In the genomic region with DNA sequence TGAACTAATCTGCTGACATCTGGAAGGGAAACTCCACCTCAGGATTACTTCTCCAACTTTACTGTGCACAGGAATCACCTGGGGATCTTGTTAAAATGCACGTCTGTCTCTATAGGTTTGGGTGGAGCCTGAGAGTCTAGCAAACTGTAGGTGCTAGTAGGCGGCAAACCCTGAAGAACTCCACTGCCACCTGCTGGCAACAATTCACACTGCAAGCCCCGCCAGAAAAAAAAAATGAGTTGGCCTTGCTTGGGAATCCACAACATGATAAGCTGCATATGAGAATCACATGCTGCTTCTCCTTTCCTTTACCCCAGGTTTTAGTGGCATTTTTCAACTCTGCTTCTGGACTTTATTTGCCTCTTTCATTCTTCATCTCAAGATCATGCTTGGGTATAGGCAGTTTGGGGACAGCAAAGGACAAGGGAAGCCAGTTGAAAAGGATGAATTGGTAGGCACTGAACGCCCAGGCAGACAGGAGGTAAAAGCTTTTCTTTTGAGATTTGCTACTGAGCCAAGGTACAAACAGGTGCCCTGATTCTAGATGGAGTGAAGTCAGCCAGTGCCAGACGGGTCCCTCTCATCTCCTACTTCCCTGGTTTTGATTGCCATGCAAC, we compare ENCODE assay signal across 8 cellular contexts.
DNase-seq lines count a peak whose midpoint lies in the region; ATAC-seq, FAIRE-seq and TF ChIP-seq lines count a peak whose summit lies in the region.

No MANE protein-coding gene starts in this region.

- no peak overlapping the region for H3K4me3 ChIP-seq in A549

- DNase-seq in A549 (ENCODE audit: low read depth in 1 of 2, low spot score in 1 of 2) = peak; percentile 71 to 79
- DNase-seq in NCI-H510A (lab: John Stamatoyannopoulos, UW) = peak; percentile 49
- peak; percentile 56 for DNase-seq in activated CD4-positive, alpha-beta T cell treated with anti-CD3 and anti-CD28 coated beads, Interleukin-2, amount 10 ng/mL, durations not matched to agents 7 days and 5 days
- peak; percentile 80 for DNase-seq in ecto neural progenitor cell (ENCODE audit: low spot score)
- DNase-seq in medulla oblongata (ENCODE audit: extremely low spot score) = peak; percentile 65
- peak; percentile 22 to 25 for DNase-seq in stimulated activated CD8-positive, alpha-beta memory T cell treated with anti-CD3 and anti-CD28 coated beads, Interleukin-2, amount 100 ng/mL, for 1 hour (ENCODE audit: low read depth in 2 of 2)

- TF ChIP-seq CTCF in A549 (IDR thresholded peaks at IDR 0.05) = peak; percentile 95

- no peak overlapping the region for H3K27ac Mint-ChIP-seq in activated CD4-positive, alpha-beta T cell treated with anti-CD3 and anti-CD28 coated beads, Interleukin-2, amount 10 ng/mL, durations not matched to agents 7 days and 5 days

- peaks cover 28% of the 10 kb centered on the region for H3K27me3 Mint-ChIP-seq in activated CD4-positive, alpha-beta T cell treated with anti-CD3 and anti-CD28 coated beads, Interleukin-2, amount 10 ng/mL, durations not matched to agents 7 days and 5 days

- no peak overlapping the region for H3K4me3 Mint-ChIP-seq in activated CD4-positive, alpha-beta T cell treated with anti-CD3 and anti-CD28 coated beads, Interleukin-2, amount 10 ng/mL, durations not matched to agents 7 days and 5 days

- no peak overlapping the region for H3K27ac ChIP-seq in A549

- TF ChIP-seq POLR2A in A549 (IDR thresholded peaks at IDR 0.05; ENCODE audit: low read length) = no peak

- H3K9me3 Mint-ChIP-seq in activated CD4-positive, alpha-beta T cell treated with anti-CD3 and anti-CD28 coated beads, Interleukin-2, amount 10 ng/mL, durations not matched to agents 7 days and 5 days = no peaks in the 10 kb centered on the region

- H3K4me1 Mint-ChIP-seq in activated CD4-positive, alpha-beta T cell treated with anti-CD3 and anti-CD28 coated beads, Interleukin-2, amount 10 ng/mL, durations not matched to agents 7 days and 5 days = no peaks in the 10 kb centered on the region

- CTCF ChIA-PET in A549 (lab: Yijun Ruan, JAX) = interaction anchor here (0.6 to 10.2 kb wide), 37 partner anchors 11 to 1004 kb away, joined by 3 to 192 read pairs (median 3); no protein-coding TSS in a partner anchor
- CTCF ChIA-PET in activated CD4-positive, alpha-beta T cell treated with anti-CD3 and anti-CD28 coated beads, Interleukin-2, amount 10 ng/mL, durations not matched to agents 7 days and 5 days (lab: Charles Lee) = interaction anchor here (0.8 to 1.6 kb wide), 4 partner anchors 10 to 432 kb away, joined by 3 to 6 read pairs (median 4); no protein-coding TSS in a partner anchor

- POLR2A ChIA-PET in A549 (lab: Yijun Ruan, JAX) = no interaction called here
- POLR2A ChIA-PET in activated CD4-positive, alpha-beta T cell treated with anti-CD3 and anti-CD28 coated beads, Interleukin-2, amount 10 ng/mL, durations not matched to agents 7 days and 5 days (lab: Charles Lee) = no interaction called here

- H3K9me3 ChIP-seq in A549 = no peaks in the 10 kb centered on the region

- peak; percentile 84 to 90 for TF ChIP-seq RAD21 in A549 (conservative IDR thresholded peaks at IDR 0.05 in 1 of 2, IDR thresholded peaks at IDR 0.05 in 1 of 2)

- no peak for TF ChIP-seq EP300 in A549 (IDR thresholded peaks at IDR 0.05)

- no peaks in the 10 kb centered on the region for H3K36me3 Mint-ChIP-seq in activated CD4-positive, alpha-beta T cell treated with anti-CD3 and anti-CD28 coated beads, Interleukin-2, amount 10 ng/mL, durations not matched to agents 7 days and 5 days (ENCODE audit: low read depth)

- no peaks in the 10 kb centered on the region for H3K4me1 ChIP-seq in A549

- peak; percentile 78 to 88 for ATAC-seq in A549
- ATAC-seq in GM18511 (IDR thresholded peaks at IDR 0.05; ENCODE audit: unreplicated experiment) = peak; percentile 69
- ATAC-seq in HG03159 (IDR thresholded peaks at IDR 0.05; ENCODE audit: unreplicated experiment) = peak; percentile 81

- 12% methylated on average over 5 of the region's 5 CpGs for WGBS in A549 (ENCODE audit: missing lambda C conversion rate)

- no peak for FAIRE-seq in A549 (lab: Jason Lieb, UNC)

- no peak overlapping the region for H3K4me2 ChIP-seq in A549

TF ChIP-seq in A549, 52 proteins besides CTCF, POLR2A, EP300 and RAD21:
- TF ChIP-seq SMC3 (IDR thresholded peaks at IDR 0.05) (peak; percentile 83), TFCP2L1 (CRISPR knock-in tag; IDR thresholded peaks at IDR 0.05) (no peak), NR3C1 (IDR thresholded peaks at IDR 0.05) (no peak), CBX2 (IDR thresholded peaks at IDR 0.05; ENCODE audit: borderline replicate concordance, low read depth) (no peak), CBX8 (IDR thresholded peaks at IDR 0.05) (no peak)
TF ChIP-seq in A549: peak in this region for 1.

Comparison
In these comparisons a context has a peak if more than half of its experiments do, and no peak if none do; other contexts are left out.
1. DNase-seq: peak in every context shown above with its lines; median percentile 80 in ecto neural progenitor cell; 75 in A549; 65 in medulla oblongata; 56 in activated CD4-positive, alpha-beta T cell treated with anti-CD3 and anti-CD28 coated beads, Interleukin-2, amount 10 ng/mL, durations not matched to agents 7 days and 5 days; 49 in NCI-H510A; 24 in stimulated activated CD8-positive, alpha-beta memory T cell treated with anti-CD3 and anti-CD28 coated beads, Interleukin-2, amount 100 ng/mL, for 1 hour.